ENCODE assay signal across 8 cellular contexts in the genomic region with DNA sequence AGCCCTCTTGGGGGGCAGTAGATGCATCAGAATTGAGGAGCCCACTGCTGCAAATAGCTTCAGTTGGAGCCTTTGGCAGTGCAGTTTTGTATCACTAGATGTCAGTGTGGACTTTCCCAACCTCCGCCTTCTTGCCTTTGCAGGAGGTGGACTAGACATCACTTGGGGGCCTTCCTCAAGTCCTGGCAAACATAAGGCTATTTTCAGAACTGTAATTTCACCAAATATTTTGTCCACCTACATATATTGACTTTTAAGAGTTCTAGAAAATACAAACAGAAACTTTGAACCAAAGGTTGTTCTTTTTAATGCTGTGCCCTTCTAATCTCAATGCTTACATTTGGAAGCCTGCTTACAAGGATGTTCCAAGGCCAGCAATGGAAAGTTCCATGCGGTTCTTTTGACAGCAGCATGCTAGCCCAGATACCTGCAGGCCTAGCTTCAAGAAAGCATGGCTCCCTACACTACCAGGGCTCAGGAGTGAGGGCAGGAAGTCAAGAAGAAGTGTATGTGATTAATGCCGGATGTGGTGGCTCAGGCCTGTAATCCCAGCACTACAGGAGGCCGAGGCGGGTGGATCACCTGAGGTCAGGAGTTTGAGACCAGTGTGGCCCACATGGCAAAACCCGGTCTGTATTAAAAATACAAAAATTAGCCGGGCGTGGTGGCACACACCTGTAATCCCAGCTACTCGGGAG. TPM values are rescaled to one million over a fixed set of nuclear protein-coding genes. Genes with fewer than 3 reads are reported as not detected.
DNase-seq lines count a peak whose midpoint lies in the region; ATAC-seq, FAIRE-seq and TF ChIP-seq lines count a peak whose summit lies in the region.

No MANE protein-coding gene starts in this region.

- no peak overlapping the region for H3K9ac ChIP-seq in liver (ENCODE audit: low read depth in 1 of 2, low read length in 2 of 2)

- H3K27me3 Mint-ChIP-seq in stimulated activated memory B cell treated with anti-CD40 and anti-IgM and Interleukin-4, amounts not matched to agents 10 μg/mL and 1 μg/mL and 100 μg/mL, for 72 hours: no peaks in the 10 kb centered on the region

- no peaks in the 10 kb centered on the region for H3K36me3 Mint-ChIP-seq in stimulated activated memory B cell treated with anti-CD40 and anti-IgM and Interleukin-4, amounts not matched to agents 10 μg/mL and 1 μg/mL and 100 μg/mL, for 72 hours

- no peak for TF ChIP-seq POLR2A in NB4 (IDR thresholded peaks at IDR 0.05; ENCODE audit: extremely low read depth, insufficient read length)

- WGBS in liver: 77% methylated on average over 9 of the region's 9 CpGs

- H3K4me3 Mint-ChIP-seq in stimulated activated memory B cell treated with anti-CD40 and anti-IgM and Interleukin-4, amounts not matched to agents 10 μg/mL and 1 μg/mL and 100 μg/mL, for 72 hours: no peak overlapping the region

- DNase-seq in CD1c-positive myeloid dendritic cell (ENCODE audit: extremely low spot score) (peak; percentile 58), GM19239 (ENCODE audit: insufficient read length, low spot score) (no peak), NB4 (ENCODE audit: low read depth) (peak; percentile 80), cerebellum (ENCODE audit: low spot score) (peak; percentile 62)

- H3K36me3 ChIP-seq in liver (ENCODE audit: control insufficient read depth in 4 of 4, insufficient read depth in 3 of 4, low read depth in 1 of 4, low read length in 3 of 4): no peaks in the 10 kb centered on the region

- TF ChIP-seq RAD21 in liver (IDR thresholded peaks at IDR 0.05): peak; percentile 88 to 92

- H3K9me3 Mint-ChIP-seq in stimulated activated memory B cell treated with anti-CD40 and anti-IgM and Interleukin-4, amounts not matched to agents 10 μg/mL and 1 μg/mL and 100 μg/mL, for 72 hours: no peaks in the 10 kb centered on the region

- peaks cover 15% of the 10 kb centered on the region for H3K4me1 Mint-ChIP-seq in stimulated activated memory B cell treated with anti-CD40 and anti-IgM and Interleukin-4, amounts not matched to agents 10 μg/mL and 1 μg/mL and 100 μg/mL, for 72 hours

- H3K4me3 ChIP-seq in NB4 (ENCODE audit: low read depth, low read length) (no peak overlapping the region), liver (ENCODE audit: low read depth in 1 of 3, low read length in 3 of 3) (no peak overlapping the region)

- H3K9me3 ChIP-seq in liver (ENCODE audit: control insufficient read depth in 4 of 4, low read length in 3 of 4): no peaks in the 10 kb centered on the region

- peak; percentile 67 for ATAC-seq in stimulated activated memory B cell treated with anti-CD40 and anti-IgM and Interleukin-4, amounts not matched to agents 10 μg/mL and 1 μg/mL and 100 μg/mL, for 72 hours
- no peak for ATAC-seq in GM21528 (IDR thresholded peaks at IDR 0.05; ENCODE audit: low FRiP score, unreplicated experiment)

- TF ChIP-seq CTCF in NB4 (IDR thresholded peaks at IDR 0.05; ENCODE audit: low read depth, low read length) (peak; percentile 88), VCaP (conservative IDR thresholded peaks at IDR 0.05) (peak; percentile 88), liver (IDR thresholded peaks at IDR 0.05; ENCODE audit: low read depth, low read length, missing input control) (peak; percentile 73)

- peaks cover 2 to 40% (median 26%) of the 10 kb centered on the region in 4 donors for H3K4me1 ChIP-seq in liver (ENCODE audit: control insufficient read depth in 4 of 4, insufficient read depth in 4 of 4, low read length in 3 of 4)

- H3K27ac ChIP-seq in VCaP (no peak overlapping the region), liver (ENCODE audit: low read depth in 1 of 2, low read length in 2 of 2) (no peak overlapping the region)

- H3K27ac Mint-ChIP-seq in stimulated activated memory B cell treated with anti-CD40 and anti-IgM and Interleukin-4, amounts not matched to agents 10 μg/mL and 1 μg/mL and 100 μg/mL, for 72 hours: no peak overlapping the region

- H3K27me3 ChIP-seq in liver (ENCODE audit: control insufficient read depth in 4 of 4, insufficient read depth in 4 of 4, low read length in 3 of 4): no peaks in the 10 kb centered on the region

- FAIRE-seq in GM19239 (lab: Jason Lieb, UNC): peak; percentile 73

TF ChIP-seq in liver, 16 proteins besides CTCF, POLR2A, EP300 and RAD21:
- TF ChIP-seq JUND (IDR thresholded peaks at IDR 0.05): no peak
- TF ChIP-seq HNF4G (IDR thresholded peaks at IDR 0.05): no peak
- TF ChIP-seq SP1 (IDR thresholded peaks at IDR 0.05): no peak
- TF ChIP-seq FOXA1 (IDR thresholded peaks at IDR 0.05): no peak
- TF ChIP-seq, protein P1, sequence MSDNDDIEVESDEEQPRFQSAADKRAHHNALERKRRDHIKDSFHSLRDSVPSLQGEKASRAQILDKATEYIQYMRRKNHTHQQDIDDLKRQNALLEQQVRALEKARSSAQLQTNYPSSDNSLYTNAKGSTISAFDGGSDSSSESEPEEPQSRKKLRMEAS (IDR thresholded peaks at IDR 0.05): no peak
- TF ChIP-seq, protein P2, sequence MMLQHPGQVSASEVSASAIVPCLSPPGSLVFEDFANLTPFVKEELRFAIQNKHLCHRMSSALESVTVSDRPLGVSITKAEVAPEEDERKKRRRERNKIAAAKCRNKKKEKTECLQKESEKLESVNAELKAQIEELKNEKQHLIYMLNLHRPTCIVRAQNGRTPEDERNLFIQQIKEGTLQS (IDR thresholded peaks at IDR 0.05): no peak
- no peak for TF ChIP-seq NR2F2 (IDR thresholded peaks at IDR 0.05)
- TF ChIP-seq, protein P3, sequence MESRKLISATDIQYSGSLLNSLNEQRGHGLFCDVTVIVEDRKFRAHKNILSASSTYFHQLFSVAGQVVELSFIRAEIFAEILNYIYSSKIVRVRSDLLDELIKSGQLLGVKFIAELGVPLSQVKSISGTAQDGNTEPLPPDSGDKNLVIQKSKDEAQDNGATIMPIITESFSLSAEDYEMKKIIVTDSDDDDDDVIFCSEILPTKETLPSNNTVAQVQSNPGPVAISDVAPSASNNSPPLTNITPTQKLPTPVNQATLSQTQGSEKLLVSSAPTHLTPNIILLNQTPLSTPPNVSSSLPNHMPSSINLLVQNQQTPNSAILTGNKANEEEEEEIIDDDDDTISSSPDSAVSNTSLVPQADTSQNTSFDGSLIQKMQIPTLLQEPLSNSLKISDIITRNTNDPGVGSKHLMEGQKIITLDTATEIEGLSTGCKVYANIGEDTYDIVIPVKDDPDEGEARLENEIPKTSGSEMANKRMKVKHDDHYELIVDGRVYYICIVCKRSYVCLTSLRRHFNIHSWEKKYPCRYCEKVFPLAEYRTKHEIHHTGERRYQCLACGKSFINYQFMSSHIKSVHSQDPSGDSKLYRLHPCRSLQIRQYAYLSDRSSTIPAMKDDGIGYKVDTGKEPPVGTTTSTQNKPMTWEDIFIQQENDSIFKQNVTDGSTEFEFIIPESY (IDR thresholded peaks at IDR 0.05): no peak
- no peak for TF ChIP-seq GABPA (IDR thresholded peaks at IDR 0.05 in 1 of 2, conservative IDR thresholded peaks at IDR 0.05 in 1 of 2)
- TF ChIP-seq YY1 (IDR thresholded peaks at IDR 0.05): no peak
- TF ChIP-seq RXRA (IDR thresholded peaks at IDR 0.05): no peak
- TF ChIP-seq FOXA2 (IDR thresholded peaks at IDR 0.05): no peak
- no peak for TF ChIP-seq TAF1 (conservative IDR thresholded peaks at IDR 0.05)
- no peak for TF ChIP-seq EGR1 (IDR thresholded peaks at IDR 0.05; ENCODE audit: low read depth in 2 of 2)
- TF ChIP-seq, protein P4, sequence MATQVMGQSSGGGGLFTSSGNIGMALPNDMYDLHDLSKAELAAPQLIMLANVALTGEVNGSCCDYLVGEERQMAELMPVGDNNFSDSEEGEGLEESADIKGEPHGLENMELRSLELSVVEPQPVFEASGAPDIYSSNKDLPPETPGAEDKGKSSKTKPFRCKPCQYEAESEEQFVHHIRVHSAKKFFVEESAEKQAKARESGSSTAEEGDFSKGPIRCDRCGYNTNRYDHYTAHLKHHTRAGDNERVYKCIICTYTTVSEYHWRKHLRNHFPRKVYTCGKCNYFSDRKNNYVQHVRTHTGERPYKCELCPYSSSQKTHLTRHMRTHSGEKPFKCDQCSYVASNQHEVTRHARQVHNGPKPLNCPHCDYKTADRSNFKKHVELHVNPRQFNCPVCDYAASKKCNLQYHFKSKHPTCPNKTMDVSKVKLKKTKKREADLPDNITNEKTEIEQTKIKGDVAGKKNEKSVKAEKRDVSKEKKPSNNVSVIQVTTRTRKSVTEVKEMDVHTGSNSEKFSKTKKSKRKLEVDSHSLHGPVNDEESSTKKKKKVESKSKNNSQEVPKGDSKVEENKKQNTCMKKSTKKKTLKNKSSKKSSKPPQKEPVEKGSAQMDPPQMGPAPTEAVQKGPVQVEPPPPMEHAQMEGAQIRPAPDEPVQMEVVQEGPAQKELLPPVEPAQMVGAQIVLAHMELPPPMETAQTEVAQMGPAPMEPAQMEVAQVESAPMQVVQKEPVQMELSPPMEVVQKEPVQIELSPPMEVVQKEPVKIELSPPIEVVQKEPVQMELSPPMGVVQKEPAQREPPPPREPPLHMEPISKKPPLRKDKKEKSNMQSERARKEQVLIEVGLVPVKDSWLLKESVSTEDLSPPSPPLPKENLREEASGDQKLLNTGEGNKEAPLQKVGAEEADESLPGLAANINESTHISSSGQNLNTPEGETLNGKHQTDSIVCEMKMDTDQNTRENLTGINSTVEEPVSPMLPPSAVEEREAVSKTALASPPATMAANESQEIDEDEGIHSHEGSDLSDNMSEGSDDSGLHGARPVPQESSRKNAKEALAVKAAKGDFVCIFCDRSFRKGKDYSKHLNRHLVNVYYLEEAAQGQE (IDR thresholded peaks at IDR 0.05): no peak
- TF ChIP-seq HNF4A (conservative IDR thresholded peaks at IDR 0.05): no peak

RNA-seq across cellular contexts. Expression of a gene that starts 8.0 kb away (rescaled TPM):
- total RNA-seq in cerebellum: 33.3 TPM
- 10 to 100 TPM; 16.6 to 30.0 TPM for total RNA-seq in liver
- 1 to 10 TPM; 6.9 to 8.8 TPM for polyA plus RNA-seq in liver
